Comparison of ENCODE assay signal across 30 cellular contexts in genomic region chr12:9133243-9133938, GRCh38. TPM values are rescaled to one million over a fixed set of nuclear protein-coding genes. Genes with fewer than 3 reads are reported as not detected.
DNase-seq lines count a peak whose midpoint lies in the region; ATAC-seq and TF ChIP-seq lines count a peak whose summit lies in the region.
"Had no signal": no experiment of that assay in that cellular context is flagged by ENCODE, and none has a peak within 500 bp of the region (broad histone marks: within the 10 kb centered on the region; RNA-seq: fewer than 3 reads in every experiment).

No MANE protein-coding gene starts in this region.

- DNase-seq in activated CD4-positive, alpha-beta T cell treated with anti-CD3 and anti-CD28 coated beads, Interleukin-2, amount 10 ng/mL, durations not matched to agents 24 days and 14 days, result peak; percentile 20
- no peak for DNase-seq in activated CD4-positive, alpha-beta T cell treated with anti-CD3 and anti-CD28 coated beads, Interleukin-2, amount 50 U/mL, for 1 hour
- DNase-seq in amniotic epithelial cell (ENCODE audit: low read depth), result peak; percentile 34
- no peak for DNase-seq in left lung
- no peak for DNase-seq in upper lobe of right lung
- DNase-seq in right cardiac atrium, result no peak
- DNase-seq in activated CD4-positive, alpha-beta T cell treated with anti-CD3 and anti-CD28 coated beads for 48 hours, result no peak
- DNase-seq: activated CD4-positive, alpha-beta T cell treated with anti-CD3 and anti-CD28 coated beads for 36 hours; activated CD8-positive, alpha-beta memory T cell treated with anti-CD3 and anti-CD28 coated beads for 24 hours; anterior cingulate cortex; C1 segment of cervical spinal cord; DMS79; effector memory CD4-positive, alpha-beta T cell; erythroblast; foreskin fibroblast; H7; heart right ventricle; NCI-H1436 treated with DMSO at 0.1 percent for 48 hours; SHP77; T1000 had no signal

- no peaks in the 10 kb centered on the region for H3K27me3 ChIP-seq in left lung
- no peaks in the 10 kb centered on the region for H3K27me3 ChIP-seq in upper lobe of right lung
- no peaks in the 10 kb centered on the region for H3K27me3 ChIP-seq in right cardiac atrium (ENCODE audit: control insufficient read depth, insufficient read depth)
- H3K27me3 ChIP-seq: heart right ventricle, right atrium auricular region, tibial nerve had no signal

- intact Hi-C loops in activated CD4-positive, alpha-beta T cell treated with anti-CD3 and anti-CD28 coated beads, Interleukin-2, amount 10 ng/mL, durations not matched to agents 24 days and 14 days (cut with micrococcal nuclease), result no loop called here
- intact Hi-C loops in left lung (cut with DNase I) (loop anchor here in 1 of 2 donors (10.0 kb wide), 1 partner anchor 101 kb away; no protein-coding TSS in a partner anchor), upper lobe of right lung (cut with DNase I) (no loop called here), right cardiac atrium (cut with DNase I) (no loop called here)

- H3K4me3 ChIP-seq in left lung (no peak overlapping the region), upper lobe of right lung (no peak overlapping the region), right cardiac atrium (ENCODE audit: low read length) (no peak overlapping the region)
- H3K4me3 ChIP-seq: coronary artery, heart right ventricle, lung, right atrium auricular region, tibial nerve had no signal

- TF ChIP-seq CTCF in left lung (IDR thresholded peaks at IDR 0.05) (no peak), upper lobe of right lung (IDR thresholded peaks at IDR 0.05) (no peak)

- no peak overlapping the region for H3K27ac Mint-ChIP-seq in activated CD4-positive, alpha-beta T cell treated with anti-CD3 and anti-CD28 coated beads, Interleukin-2, amount 10 ng/mL, durations not matched to agents 24 days and 14 days
- H3K27ac Mint-ChIP-seq: activated CD4-positive, alpha-beta T cell treated with anti-CD3 and anti-CD28 coated beads for 36 hours; activated naive CD4-positive, alpha-beta T cell treated with anti-CD3 and anti-CD28 coated beads, Interleukin-2, amount 50 U/mL, for 72 hours had no signal

- H3K36me3 ChIP-seq in left lung (no peaks in the 10 kb centered on the region), upper lobe of right lung (no peaks in the 10 kb centered on the region)
- H3K36me3 ChIP-seq: heart right ventricle, right atrium auricular region, tibial nerve had no signal

- WGBS in right cardiac atrium, result 55% methylated on average over 1 of the region's 1 CpG

- no peaks in the 10 kb centered on the region for H3K27me3 Mint-ChIP-seq in activated CD4-positive, alpha-beta T cell treated with anti-CD3 and anti-CD28 coated beads, Interleukin-2, amount 10 ng/mL, durations not matched to agents 24 days and 14 days
- H3K27me3 Mint-ChIP-seq: activated CD4-positive, alpha-beta T cell treated with anti-CD3 and anti-CD28 coated beads for 36 hours had no signal

- no peak overlapping the region for H3K4me3 Mint-ChIP-seq in activated CD4-positive, alpha-beta T cell treated with anti-CD3 and anti-CD28 coated beads, Interleukin-2, amount 10 ng/mL, durations not matched to agents 24 days and 14 days
- H3K4me3 Mint-ChIP-seq: activated CD4-positive, alpha-beta T cell treated with anti-CD3 and anti-CD28 coated beads for 36 hours; neural crest cell had no signal

- H3K4me1 ChIP-seq in left lung (peaks cover 0 to 4% of the 10 kb centered on the region in 2 donors), upper lobe of right lung (peaks cover 4% of the 10 kb centered on the region), right cardiac atrium (ENCODE audit: control insufficient read depth, insufficient read depth, low read length) (no peaks in the 10 kb centered on the region)
- H3K4me1 ChIP-seq: heart right ventricle, right atrium auricular region, tibial nerve had no signal

- ATAC-seq in left lung, result peak; percentile 27
- no peak for ATAC-seq in upper lobe of right lung
- ATAC-seq in GM21447 (IDR thresholded peaks at IDR 0.05; ENCODE audit: unreplicated experiment), result no peak
- ATAC-seq in right cardiac atrium, result no peak
- ATAC-seq: activated CD4-positive, alpha-beta T cell treated with anti-CD3 and anti-CD28 coated beads for 36 hours; activated naive CD4-positive, alpha-beta T cell treated with anti-CD3 and anti-CD28 coated beads, Interleukin-2, amount 50 U/mL, for 72 hours; heart right ventricle; Panc1 had no signal

- H3K27ac ChIP-seq in left lung (peak overlapping the region in 1 of 2 donors; percentile 68), upper lobe of right lung (peak overlapping the region; percentile 73), right cardiac atrium (ENCODE audit: low read length) (no peak overlapping the region)
- H3K27ac ChIP-seq: 22Rv1, coronary artery, heart right ventricle, right atrium auricular region, tibial nerve, VCaP had no signal

- H3K36me3 Mint-ChIP-seq in activated CD4-positive, alpha-beta T cell treated with anti-CD3 and anti-CD28 coated beads, Interleukin-2, amount 10 ng/mL, durations not matched to agents 24 days and 14 days (ENCODE audit: low read depth), result no peaks in the 10 kb centered on the region
- H3K36me3 Mint-ChIP-seq: activated naive CD4-positive, alpha-beta T cell treated with anti-CD3 and anti-CD28 coated beads, Interleukin-2, amount 50 U/mL, for 72 hours had no signal

- no peaks in the 10 kb centered on the region for H3K4me1 Mint-ChIP-seq in activated CD4-positive, alpha-beta T cell treated with anti-CD3 and anti-CD28 coated beads, Interleukin-2, amount 10 ng/mL, durations not matched to agents 24 days and 14 days
- H3K4me1 Mint-ChIP-seq: activated CD4-positive, alpha-beta T cell treated with anti-CD3 and anti-CD28 coated beads for 36 hours had no signal

- H3K9me3 ChIP-seq in left lung (peaks cover 0 to 4% of the 10 kb centered on the region in 2 donors), upper lobe of right lung (no peaks in the 10 kb centered on the region), right cardiac atrium (ENCODE audit: control insufficient read depth, low read length) (no peaks in the 10 kb centered on the region)
- H3K9me3 ChIP-seq: right atrium auricular region had no signal

- H3K9me3 Mint-ChIP-seq in activated CD4-positive, alpha-beta T cell treated with anti-CD3 and anti-CD28 coated beads, Interleukin-2, amount 10 ng/mL, durations not matched to agents 24 days and 14 days, result no peaks in the 10 kb centered on the region
- H3K9me3 Mint-ChIP-seq: activated naive CD4-positive, alpha-beta T cell treated with anti-CD3 and anti-CD28 coated beads, Interleukin-2, amount 50 U/mL, for 72 hours had no signal

RNA-seq across cellular contexts. Expression of gene A2M, which starts 17.7 kb away (rescaled TPM):
- total RNA-seq in activated CD4-positive, alpha-beta T cell treated with anti-CD3 and anti-CD28 coated beads, Interleukin-2, amount 10 ng/mL, durations not matched to agents 24 days and 14 days, result not detected in 2 replicates
- 1,000 to 10,000 TPM; 2,565 to 2,660 TPM for total RNA-seq in left lung
- total RNA-seq in upper lobe of right lung, result 2,772 TPM
- 100 to 1,000 TPM; 422 to 604 (median 514) TPM for total RNA-seq in right cardiac atrium
- 165 TPM for polyA plus RNA-seq in right cardiac atrium
- total RNA-seq: H7 had no signal

Comparison
In these comparisons a context has a peak if more than half of its experiments do, and no peak if none do; other contexts are left out.
1. DNase-seq: peak in activated CD4-positive, alpha-beta T cell treated with anti-CD3 and anti-CD28 coated beads, Interleukin-2, amount 10 ng/mL, durations not matched to agents 24 days and 14 days (single experiment) and amniotic epithelial cell (single experiment); none in activated CD4-positive, alpha-beta T cell treated with anti-CD3 and anti-CD28 coated beads, Interleukin-2, amount 50 U/mL, for 1 hour (single experiment), left lung (0 of 2), upper lobe of right lung (single experiment), right cardiac atrium (0 of 3) and activated CD4-positive, alpha-beta T cell treated with anti-CD3 and anti-CD28 coated beads for 48 hours (single experiment).
2. RNA of gene A2M, which starts 17.7 kb away (total RNA-seq): 2,772 TPM in upper lobe of right lung (single experiment), 2,565 to 2,660 TPM in left lung and 422 to 604 TPM in right cardiac atrium; not detected in activated CD4-positive, alpha-beta T cell treated with anti-CD3 and anti-CD28 coated beads, Interleukin-2, amount 10 ng/mL, durations not matched to agents 24 days and 14 days; every median in the first group is over 100 times any median in the second.